Comparison of ENCODE assay signal across 8 cellular contexts in the genomic region with DNA sequence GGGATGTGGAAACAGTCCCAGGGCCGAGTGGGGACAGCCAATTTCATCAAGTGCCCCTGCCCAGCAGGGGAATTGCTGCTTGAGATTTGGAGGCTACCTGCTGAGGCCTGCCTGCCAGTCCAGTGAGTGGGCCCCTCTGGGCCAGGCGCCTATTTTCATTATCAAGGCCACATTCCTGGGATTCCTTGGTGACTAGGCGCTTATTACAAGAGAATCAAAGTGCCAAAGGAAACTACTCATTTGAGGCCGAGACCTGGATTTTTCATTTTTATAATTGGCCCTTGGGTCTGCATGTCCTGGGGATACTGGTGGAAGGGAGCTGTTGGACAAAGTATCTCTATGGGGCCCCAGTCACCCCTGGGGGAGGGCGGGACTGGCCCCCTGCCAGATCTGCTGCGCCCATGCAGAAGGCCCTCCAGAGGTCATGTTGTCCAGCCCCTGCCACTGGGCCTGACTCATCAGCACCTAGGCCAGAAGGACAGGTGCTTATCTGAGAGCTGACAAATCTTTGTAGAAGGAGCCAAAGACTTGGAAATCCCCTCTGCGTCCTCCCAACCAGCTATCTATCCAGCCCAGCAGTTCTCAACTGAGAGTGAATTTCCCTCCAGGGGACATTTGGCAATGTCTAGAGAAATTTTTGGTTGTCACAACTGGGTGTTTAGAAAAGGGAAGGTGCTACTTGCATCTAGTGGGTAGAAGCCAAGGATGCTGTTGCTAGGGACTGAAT. TPM values are rescaled to one million over a fixed set of nuclear protein-coding genes. Genes with fewer than 3 reads are reported as not detected.
DNase-seq lines count a peak whose midpoint lies in the region; ATAC-seq and TF ChIP-seq lines count a peak whose summit lies in the region.

No MANE protein-coding gene starts in this region.

- no peaks in the 10 kb centered on the region for H3K4me1 ChIP-seq in Peyer's patch

- H3K9me3 Mint-ChIP-seq in activated CD4-positive, alpha-beta T cell treated with anti-CD3 and anti-CD28 coated beads for 36 hours (ENCODE audit: low read depth) = no peaks in the 10 kb centered on the region

- peak; percentile 94 for TF ChIP-seq EP300 in Ishikawa (IDR thresholded peaks at IDR 0.05; ENCODE audit: borderline replicate concordance)

- H3K27me3 ChIP-seq in Peyer's patch = no peaks in the 10 kb centered on the region

- H3K4me3 Mint-ChIP-seq in activated CD4-positive, alpha-beta T cell treated with anti-CD3 and anti-CD28 coated beads for 36 hours = no peak overlapping the region

- TF ChIP-seq POLR2A in Peyer's patch (IDR thresholded peaks at IDR 0.05) = no peak

- H3K9me3 ChIP-seq in Peyer's patch = no peaks in the 10 kb centered on the region

- DNase-seq in epithelial cell of esophagus (ENCODE audit: low read depth) = peak; percentile 91
- peak; percentile 87 for DNase-seq in renal cortical epithelial cell (ENCODE audit: low read depth)
- DNase-seq in Peyer's patch = no peak
- DNase-seq in NCI-H2081 treated with DMSO at 0.1 percent for 48 hours (lab: John Stamatoyannopoulos, UW) = no peak
- no peak for DNase-seq in activated CD4-positive, alpha-beta T cell treated with anti-CD3 and anti-CD28 coated beads for 36 hours

- CTCF ChIA-PET in activated CD4-positive, alpha-beta T cell treated with anti-CD3 and anti-CD28 coated beads for 36 hours (lab: Charles Lee) = no interaction called here

- H3K27me3 Mint-ChIP-seq in activated CD4-positive, alpha-beta T cell treated with anti-CD3 and anti-CD28 coated beads for 36 hours = no peaks in the 10 kb centered on the region

- H3K4me1 Mint-ChIP-seq in activated CD4-positive, alpha-beta T cell treated with anti-CD3 and anti-CD28 coated beads for 36 hours = no peaks in the 10 kb centered on the region

- no peak overlapping the region for H3K27ac ChIP-seq in Peyer's patch

- no peaks in the 10 kb centered on the region for H3K36me3 ChIP-seq in Peyer's patch

- H3K4me3 ChIP-seq in epithelial cell of esophagus (ENCODE audit: low read length) = no peak overlapping the region
- H3K4me3 ChIP-seq in Peyer's patch = no peak overlapping the region

- TF ChIP-seq CTCF in epithelial cell of esophagus (IDR thresholded peaks at IDR 0.05; ENCODE audit: insufficient read depth, low read depth, low read length, missing control alignments) = no peak
- no peak for TF ChIP-seq CTCF in Peyer's patch (IDR thresholded peaks at IDR 0.05)

- peak; percentile 26; the same call in 1 of the 2 replicates for TF ChIP-seq RAD21 in Ishikawa (IDR thresholded peaks at IDR 0.05; ENCODE audit: low read depth)

- intact Hi-C loops in activated CD4-positive, alpha-beta T cell treated with anti-CD3 and anti-CD28 coated beads for 36 hours (cut with DNase I, micrococcal nuclease) = no loop called here

- no peaks in the 10 kb centered on the region for H3K36me3 Mint-ChIP-seq in activated CD4-positive, alpha-beta T cell treated with anti-CD3 and anti-CD28 coated beads for 36 hours (ENCODE audit: low read depth)

- H3K27ac Mint-ChIP-seq in activated CD4-positive, alpha-beta T cell treated with anti-CD3 and anti-CD28 coated beads for 36 hours = no peak overlapping the region

- POLR2A ChIA-PET in activated CD4-positive, alpha-beta T cell treated with anti-CD3 and anti-CD28 coated beads for 36 hours (lab: Charles Lee) = no interaction called here

- peak; percentile 47 for ATAC-seq in GM18909 (IDR thresholded peaks at IDR 0.05; ENCODE audit: poor library complexity, unreplicated experiment)
- no peak for ATAC-seq in activated CD4-positive, alpha-beta T cell treated with anti-CD3 and anti-CD28 coated beads for 36 hours
- ATAC-seq in GM19397 (IDR thresholded peaks at IDR 0.05; ENCODE audit: unreplicated experiment) = no peak

TF ChIP-seq in Ishikawa, 13 proteins besides CTCF, POLR2A, EP300 and RAD21:
- TF ChIP-seq, protein P1, sequence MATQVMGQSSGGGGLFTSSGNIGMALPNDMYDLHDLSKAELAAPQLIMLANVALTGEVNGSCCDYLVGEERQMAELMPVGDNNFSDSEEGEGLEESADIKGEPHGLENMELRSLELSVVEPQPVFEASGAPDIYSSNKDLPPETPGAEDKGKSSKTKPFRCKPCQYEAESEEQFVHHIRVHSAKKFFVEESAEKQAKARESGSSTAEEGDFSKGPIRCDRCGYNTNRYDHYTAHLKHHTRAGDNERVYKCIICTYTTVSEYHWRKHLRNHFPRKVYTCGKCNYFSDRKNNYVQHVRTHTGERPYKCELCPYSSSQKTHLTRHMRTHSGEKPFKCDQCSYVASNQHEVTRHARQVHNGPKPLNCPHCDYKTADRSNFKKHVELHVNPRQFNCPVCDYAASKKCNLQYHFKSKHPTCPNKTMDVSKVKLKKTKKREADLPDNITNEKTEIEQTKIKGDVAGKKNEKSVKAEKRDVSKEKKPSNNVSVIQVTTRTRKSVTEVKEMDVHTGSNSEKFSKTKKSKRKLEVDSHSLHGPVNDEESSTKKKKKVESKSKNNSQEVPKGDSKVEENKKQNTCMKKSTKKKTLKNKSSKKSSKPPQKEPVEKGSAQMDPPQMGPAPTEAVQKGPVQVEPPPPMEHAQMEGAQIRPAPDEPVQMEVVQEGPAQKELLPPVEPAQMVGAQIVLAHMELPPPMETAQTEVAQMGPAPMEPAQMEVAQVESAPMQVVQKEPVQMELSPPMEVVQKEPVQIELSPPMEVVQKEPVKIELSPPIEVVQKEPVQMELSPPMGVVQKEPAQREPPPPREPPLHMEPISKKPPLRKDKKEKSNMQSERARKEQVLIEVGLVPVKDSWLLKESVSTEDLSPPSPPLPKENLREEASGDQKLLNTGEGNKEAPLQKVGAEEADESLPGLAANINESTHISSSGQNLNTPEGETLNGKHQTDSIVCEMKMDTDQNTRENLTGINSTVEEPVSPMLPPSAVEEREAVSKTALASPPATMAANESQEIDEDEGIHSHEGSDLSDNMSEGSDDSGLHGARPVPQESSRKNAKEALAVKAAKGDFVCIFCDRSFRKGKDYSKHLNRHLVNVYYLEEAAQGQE (IDR thresholded peaks at IDR 0.05; ENCODE audit: low read depth) = no peak
- peak; percentile 90 for TF ChIP-seq FOXM1 (IDR thresholded peaks at IDR 0.05; ENCODE audit: borderline replicate concordance, low read depth)
- peak; percentile 72 for TF ChIP-seq ZBTB7A (IDR thresholded peaks at IDR 0.05; ENCODE audit: low read depth)
- peak; percentile 28; the same call in 1 of the 2 replicates for TF ChIP-seq CREB1 (IDR thresholded peaks at IDR 0.05; ENCODE audit: low read depth)
- no peak for TF ChIP-seq YY1 (IDR thresholded peaks at IDR 0.05; ENCODE audit: low read depth)
- TF ChIP-seq TAF1 (IDR thresholded peaks at IDR 0.05; ENCODE audit: low read depth) = no peak; the same call in 1 of the 2 replicates
- TF ChIP-seq NFIC (IDR thresholded peaks at IDR 0.05) = peak; percentile 98
- TF ChIP-seq TEAD4 (IDR thresholded peaks at IDR 0.05) = peak; percentile 100
- peak; percentile 39; the same call in 1 of the 2 replicates for TF ChIP-seq EGR1 (IDR thresholded peaks at IDR 0.05)
- TF ChIP-seq, protein P2, sequence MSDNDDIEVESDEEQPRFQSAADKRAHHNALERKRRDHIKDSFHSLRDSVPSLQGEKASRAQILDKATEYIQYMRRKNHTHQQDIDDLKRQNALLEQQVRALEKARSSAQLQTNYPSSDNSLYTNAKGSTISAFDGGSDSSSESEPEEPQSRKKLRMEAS (IDR thresholded peaks at IDR 0.05) = peak; percentile 40; the same call in 1 of the 2 replicates
- peak; percentile 97 for TF ChIP-seq TCF12 (IDR thresholded peaks at IDR 0.05; ENCODE audit: low read depth)
- TF ChIP-seq CEBPB (IDR thresholded peaks at IDR 0.05) = peak; percentile 81
- TF ChIP-seq, protein P3, sequence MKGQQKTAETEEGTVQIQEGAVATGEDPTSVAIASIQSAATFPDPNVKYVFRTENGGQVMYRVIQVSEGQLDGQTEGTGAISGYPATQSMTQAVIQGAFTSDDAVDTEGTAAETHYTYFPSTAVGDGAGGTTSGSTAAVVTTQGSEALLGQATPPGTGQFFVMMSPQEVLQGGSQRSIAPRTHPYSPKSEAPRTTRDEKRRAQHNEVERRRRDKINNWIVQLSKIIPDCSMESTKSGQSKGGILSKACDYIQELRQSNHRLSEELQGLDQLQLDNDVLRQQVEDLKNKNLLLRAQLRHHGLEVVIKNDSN (IDR thresholded peaks at IDR 0.05) = 0 out of 2 replicates have a peak, but pooled peaks have one; percentile 7
TF ChIP-seq in Ishikawa: peak in this region for 10.

RNA-seq across cellular contexts. Expression of a gene that starts 45.6 kb away (rescaled TPM):
- total RNA-seq in renal cortical epithelial cell = not detected in 2 replicates
- not detected for total RNA-seq in Peyer's patch
- total RNA-seq in activated CD4-positive, alpha-beta T cell treated with anti-CD3 and anti-CD28 coated beads for 36 hours = not detected

Comparison
In these comparisons a context has a peak if more than half of its experiments do, and no peak if none do; other contexts are left out.
1. DNase-seq: peak in epithelial cell of esophagus (single experiment) and renal cortical epithelial cell (single experiment); none in Peyer's patch (0 of 3), NCI-H2081 treated with DMSO at 0.1 percent for 48 hours (single experiment) and activated CD4-positive, alpha-beta T cell treated with anti-CD3 and anti-CD28 coated beads for 36 hours (single experiment).